Comparison of ENCODE assay signal across 25 cellular contexts in genomic region chr12:111544032-111544431, GRCh38.
"Had no signal": no experiment of that assay in that cellular context is flagged by ENCODE, and none has a peak within 500 bp of the region (broad histone marks: within the 10 kb centered on the region; RNA-seq: fewer than 3 reads in every experiment).

No MANE protein-coding gene starts in this region.

- H3K27ac Mint-ChIP-seq: activated CD4-positive, alpha-beta memory T cell treated with anti-CD3 and anti-CD28 coated beads for 36 hours; activated naive CD4-positive, alpha-beta T cell treated with anti-CD3 and anti-CD28 coated beads for 36 hours had no signal

- H3K27me3 Mint-ChIP-seq: activated CD4-positive, alpha-beta memory T cell treated with anti-CD3 and anti-CD28 coated beads for 36 hours; central memory CD8-positive, alpha-beta T cell had no signal

- H3K4me3 Mint-ChIP-seq: activated CD4-positive, alpha-beta memory T cell treated with anti-CD3 and anti-CD28 coated beads for 36 hours; activated naive CD4-positive, alpha-beta T cell treated with anti-CD3 and anti-CD28 coated beads for 36 hours; activated T-cell treated with anti-CD3 and anti-CD28 coated beads, Interleukin-2, amount 50 U/mL, for 4 hours; central memory CD8-positive, alpha-beta T cell; T-helper 1 cell treated with Interleukin-12 subunit alpha and Interleukin-12 subunit beta and Interleukin-4 antibody, amounts not matched to agents 30 μg/mL and 1 μg/mL, for 36 hours had no signal

- H3K9me3 Mint-ChIP-seq: activated CD4-positive, alpha-beta memory T cell treated with anti-CD3 and anti-CD28 coated beads for 36 hours; activated naive CD4-positive, alpha-beta T cell treated with anti-CD3 and anti-CD28 coated beads for 36 hours; activated T-cell treated with anti-CD3 and anti-CD28 coated beads, Interleukin-2, amount 50 U/mL, for 4 hours; central memory CD8-positive, alpha-beta T cell; T-helper 1 cell treated with Interleukin-12 subunit alpha and Interleukin-12 subunit beta and Interleukin-4 antibody, amounts not matched to agents 30 μg/mL and 1 μg/mL, for 36 hours had no signal

- DNase-seq: activated CD4-positive, alpha-beta memory T cell treated with anti-CD3 and anti-CD28 coated beads for 36 hours; activated CD4-positive, alpha-beta T cell treated with anti-CD3 and anti-CD28 coated beads for 48 hours; activated CD8-positive, alpha-beta memory T cell treated with anti-CD3 and anti-CD28 coated beads for 24 hours; activated effector memory CD4-positive, alpha-beta T cell treated with anti-CD3 and anti-CD28 coated beads, Interleukin-2, amount 50 U/mL, for 16 hours; activated naive CD4-positive, alpha-beta T cell treated with anti-CD3 and anti-CD28 coated beads for 36 hours; activated T-cell treated with anti-CD3 and anti-CD28 coated beads, Interleukin-2, amount 50 U/mL, for 4 hours; amniotic stem cell; body of pancreas; Karpas-422; NCI-H1105 treated with DMSO at 0.1 percent for 48 hours; NCI-H1436 treated with DMSO at 0.1 percent for 48 hours; NCI-H187; NCI-H2081; NCI-H510A treated with DMSO at 0.1 percent for 48 hours; NCI-H69; NK-92 treated with Interleukin-12 subunit alpha and Interleukin-12 subunit beta, amount 100 ng/mL, for 24 hours; OCI-M1; SHP77 treated with DMSO at 0.1 percent for 48 hours; WERI-Rb-1 had no signal

- H3K27me3 ChIP-seq: ascending aorta, body of pancreas had no signal

- H3K4me1 ChIP-seq: ascending aorta, body of pancreas had no signal

- H3K27ac ChIP-seq: ascending aorta, body of pancreas, RWPE1, WERI-Rb-1 had no signal

- H3K9me3 ChIP-seq: ascending aorta, body of pancreas had no signal

- ATAC-seq: activated T-cell treated with anti-CD3 and anti-CD28 coated beads, Interleukin-2, amount 50 U/mL, for 4 hours; body of pancreas; K562; Panc1 had no signal

- H3K4me3 ChIP-seq: ascending aorta, body of pancreas, K562 had no signal
